Comparison of ENCODE assay signal across 8 cellular contexts in genomic region chr12:94262228-94263010, GRCh38.
DNase-seq lines count a peak whose midpoint lies in the region; ATAC-seq and TF ChIP-seq lines count a peak whose summit lies in the region.

No MANE protein-coding gene starts in this region.

- peak; percentile 90 to 96 for ATAC-seq in CD4-positive, CD25-positive, alpha-beta regulatory T cell (ENCODE audit: low read depth in 2 of 2)
- ATAC-seq in GM19467 (IDR thresholded peaks at IDR 0.05; ENCODE audit: unreplicated experiment) (peak; percentile 54), left cardiac atrium (peak; percentile 91 to 95)

- peaks cover 12% of the 10 kb centered on the region for H3K36me3 Mint-ChIP-seq in CD4-positive, CD25-positive, alpha-beta regulatory T cell

- H4K20me1 ChIP-seq in SK-N-SH (ENCODE audit: insufficient read depth) = no peaks in the 10 kb centered on the region

- peaks cover 7 to 39% (median 23%) of the 10 kb centered on the region in 4 donors for H3K4me1 Mint-ChIP-seq in CD4-positive, CD25-positive, alpha-beta regulatory T cell

- no peaks in the 10 kb centered on the region for H3K9me3 Mint-ChIP-seq in CD4-positive, CD25-positive, alpha-beta regulatory T cell

- H3K27me3 ChIP-seq in CD4-positive, CD25-positive, alpha-beta regulatory T cell (ENCODE audit: control insufficient read depth, insufficient read depth, low read length) = no peaks in the 10 kb centered on the region
- H3K27me3 ChIP-seq in SK-N-SH (ENCODE audit: insufficient read depth) (no peaks in the 10 kb centered on the region), sigmoid colon (no peaks in the 10 kb centered on the region)

- peak overlapping the region; percentile 81 for H2AFZ ChIP-seq in SK-N-SH (ENCODE audit: low read depth)

- POLR2A ChIA-PET in SK-N-SH (lab: Yijun Ruan, JAX) = interaction anchor here (1.2 kb wide), 1 partner anchor 128 kb away, joined by 5 read pairs; no protein-coding TSS in a partner anchor

- no peak for TF ChIP-seq RAD21 in SK-N-SH (IDR thresholded peaks at IDR 0.05; ENCODE audit: low read length)

- no peaks in the 10 kb centered on the region for H3K27me3 Mint-ChIP-seq in CD4-positive, CD25-positive, alpha-beta regulatory T cell

- no peaks in the 10 kb centered on the region for H3F3A ChIP-seq in SK-N-SH (replicated peaks; ENCODE audit: insufficient read depth)

- no peak for TF ChIP-seq POLR2A in sigmoid colon (IDR thresholded peaks at IDR 0.05)

- peak overlapping the region; percentile 98 to 99 (median 99) for H3K27ac Mint-ChIP-seq in CD4-positive, CD25-positive, alpha-beta regulatory T cell

- no peaks in the 10 kb centered on the region for H3K79me2 ChIP-seq in SK-N-SH (ENCODE audit: insufficient read depth)

- H3K9me3 ChIP-seq in CD4-positive, CD25-positive, alpha-beta regulatory T cell (ENCODE audit: control insufficient read depth in 2 of 2, low read length in 2 of 2) = no peaks in the 10 kb centered on the region
- H3K9me3 ChIP-seq in SK-N-SH (no peaks in the 10 kb centered on the region), sigmoid colon (no peaks in the 10 kb centered on the region)

- peak overlapping the region; percentile 92 for H3K4me3 ChIP-seq in CD4-positive, CD25-positive, alpha-beta regulatory T cell (ENCODE audit: low read depth, low read length)
- H3K4me3 ChIP-seq in SK-N-SH (ENCODE audit: low read depth in 2 of 2, low read length in 1 of 2) (peak overlapping the region; percentile 22 to 34), sigmoid colon (peak overlapping the region; percentile 42 to 59 (median 51))

- 46% methylated on average over 11 of the region's 17 CpGs for WGBS in SK-N-SH (ENCODE audit: low lambda C conversion rate)
- 28 to 30% methylated on average over 17 of the region's 17 CpGs for WGBS in sigmoid colon, 2 donors

- H3K4me1 ChIP-seq in CD4-positive, CD25-positive, alpha-beta regulatory T cell (ENCODE audit: control insufficient read depth, insufficient read depth, low read length, poor library complexity, severe bottlenecking) = peaks cover 20% of the 10 kb centered on the region
- H3K4me1 ChIP-seq in SK-N-SH (ENCODE audit: control insufficient read depth in 1 of 2, insufficient read depth in 2 of 2, low read depth in 1 of 2, low read length in 1 of 2) (peaks cover 11 to 44% of the 10 kb centered on the region in 2 experiments; a peak in 3 of 4 replicates), sigmoid colon (peaks cover 0 to 28% (median 23%) of the 10 kb centered on the region in 4 donors)

- TF ChIP-seq CTCF in SK-N-SH (IDR thresholded peaks at IDR 0.05) (no peak), sigmoid colon (IDR thresholded peaks at IDR 0.05) (no peak)

- H3K9ac ChIP-seq in SK-N-SH = peak overlapping the region; percentile 9; the same call in 1 of the 2 replicates

- peak overlapping the region; percentile 95 to 99 (median 96) for H3K4me3 Mint-ChIP-seq in CD4-positive, CD25-positive, alpha-beta regulatory T cell

- H3K36me3 ChIP-seq in CD4-positive, CD25-positive, alpha-beta regulatory T cell (ENCODE audit: control insufficient read depth, insufficient read depth, low read length) = no peaks in the 10 kb centered on the region
- no peaks in the 10 kb centered on the region for H3K36me3 ChIP-seq in SK-N-SH (replicated peaks in 1 of 2; ENCODE audit: control insufficient read depth in 1 of 2, insufficient read depth in 2 of 2, low read length in 1 of 2)
- no peaks in the 10 kb centered on the region for H3K36me3 ChIP-seq in sigmoid colon

- intact Hi-C loops in left cardiac atrium (cut with DNase I) (no loop called here), sigmoid colon (cut with DNase I) (loop anchor here (2.0 to 5.0 kb wide), 2 partner anchors 115 to 198 kb away; partner anchors contain the start of gene PLXNC1)

- peak; percentile 33 to 86 (median 73) for DNase-seq in CD4-positive, CD25-positive, alpha-beta regulatory T cell
- DNase-seq in HT-29 (ENCODE audit: low spot score) (peak; percentile 38), SK-N-SH (peak; percentile 79), left cardiac atrium (peak; percentile 88), sigmoid colon (peak; percentile 95), HuH-7.5 (ENCODE audit: low spot score) (no peak)
- DNase-seq in activated naive CD8-positive, alpha-beta T cell treated with anti-CD3 and anti-CD28 coated beads, Interleukin-2, amount 50 U/mL, for 16 hours (ENCODE audit: low read depth, low spot score) = peak; percentile 34

- CTCF ChIA-PET in SK-N-SH (lab: Yijun Ruan, JAX) = interaction anchor here (1.0 kb wide), 1 partner anchor 57 kb away, joined by 3 read pairs; no protein-coding TSS in a partner anchor

- H3K27ac ChIP-seq in CD4-positive, CD25-positive, alpha-beta regulatory T cell (ENCODE audit: insufficient read depth, low read length, poor library complexity, severe bottlenecking) = peak overlapping the region; percentile 69
- H3K27ac ChIP-seq in SK-N-SH (ENCODE audit: low read depth in 2 of 2, low read length in 1 of 2) (peak overlapping the region; percentile 71 to 90), sigmoid colon (peak overlapping the region; percentile 82 to 85 (median 84))

- TF ChIP-seq EP300 in SK-N-SH (IDR thresholded peaks at IDR 0.05; ENCODE audit: borderline replicate concordance in 1 of 2, low read depth in 1 of 2, low read length in 1 of 2) (peak in 1 of 2 experiments; percentile 66; a peak in 2 of 4 replicates), sigmoid colon (IDR thresholded peaks at IDR 0.05) (peak in 2 of 4 donors; percentile 51 to 83)

- no peaks in the 10 kb centered on the region for H3K9me2 ChIP-seq in SK-N-SH

- peak overlapping the region; percentile 70 for H3K4me2 ChIP-seq in SK-N-SH

TF ChIP-seq in SK-N-SH, 30 proteins besides CTCF, POLR2A, EP300 and RAD21 (continues in another document):
- TF ChIP-seq REST (IDR thresholded peaks at IDR 0.05; ENCODE audit: low read depth, low read length) (no peak), ZBTB33 (IDR thresholded peaks at IDR 0.05; ENCODE audit: borderline replicate concordance, low read depth) (no peak), NFIC (IDR thresholded peaks at IDR 0.05; ENCODE audit: borderline replicate concordance) (peak; percentile 60; the same call in 1 of the 2 replicates), FOXJ3 (CRISPR knock-in tag; IDR thresholded peaks at IDR 0.05) (no peak), MAX (IDR thresholded peaks at IDR 0.05; ENCODE audit: low read depth) (0 out of 2 replicates have a peak, but pooled peaks have one; percentile 16), POLR2AphosphoS5 (IDR thresholded peaks at IDR 0.05; ENCODE audit: low read depth, low read length) (peak; percentile 39), CHD2 (IDR thresholded peaks at IDR 0.05; ENCODE audit: low read length, partially characterized antibody) (peak; percentile 42), RFX5 (IDR thresholded peaks at IDR 0.05; ENCODE audit: low read length) (no peak), SIN3A (IDR thresholded peaks at IDR 0.05; ENCODE audit: borderline replicate concordance, low read depth, low read length) (peak; percentile 58; the same call in 1 of the 2 replicates), USF1 (IDR thresholded peaks at IDR 0.05; ENCODE audit: borderline replicate concordance, low read depth) (0 out of 2 replicates have a peak, but pooled peaks have one; percentile 5), TCF12 (IDR thresholded peaks at IDR 0.05) (peak; percentile 95)

Comparison
In these comparisons a context has a peak if more than half of its experiments do, and no peak if none do; other contexts are left out.
1. H3K4me3 ChIP-seq: peak in every context shown above with its lines; median percentile 92 in CD4-positive, CD25-positive, alpha-beta regulatory T cell; 51 in sigmoid colon; 28 in SK-N-SH.